Comparison of ENCODE assay signal across 8 cellular contexts in genomic region chr9:129752915-129753724, GRCh38. TPM values are rescaled to one million over a fixed set of nuclear protein-coding genes. Genes with fewer than 3 reads are reported as not detected.
DNase-seq lines count a peak whose midpoint lies in the region; ATAC-seq lines count a peak whose summit lies in the region.

TSS of gene PTGES (minus strand) at chr9:129753042. CDS start at chr9:129753012, 30 bp downstream.

- H3K27me3 Mint-ChIP-seq in activated CD4-positive, alpha-beta memory T cell treated with anti-CD3 and anti-CD28 coated beads for 36 hours = peaks cover 6% of the 10 kb centered on the region

- POLR2A ChIA-PET in activated CD4-positive, alpha-beta memory T cell treated with anti-CD3 and anti-CD28 coated beads for 36 hours (lab: Charles Lee) = no interaction called here

- peak; percentile 33 for DNase-seq in DMS114 treated with DMSO at 0.1 percent for 48 hours (lab: John Stamatoyannopoulos, UW; ENCODE audit: unreplicated experiment)
- DNase-seq in NCI-H146 treated with DMSO at 0.1 percent for 48 hours (lab: John Stamatoyannopoulos, UW; ENCODE audit: unreplicated experiment) = peak; percentile 11
- peak; percentile 56 for DNase-seq in activated CD4-positive, alpha-beta memory T cell treated with anti-CD3 and anti-CD28 coated beads for 36 hours
- DNase-seq in effector CD8-positive, alpha-beta T cell (lab: John Stamatoyannopoulos, UW) = peak; percentile 18
- DNase-seq in mesenteric fat pad (ENCODE audit: low spot score) = no peak
- peak; percentile 41 to 57 for DNase-seq in stimulated activated CD8-positive, alpha-beta memory T cell treated with anti-CD3 and anti-CD28 coated beads, Interleukin-15, amount 100 ng/mL, for 48 hours (ENCODE audit: low read depth in 2 of 2)

- H3K27ac Mint-ChIP-seq in activated CD4-positive, alpha-beta memory T cell treated with anti-CD3 and anti-CD28 coated beads for 36 hours = no peak within 1 kb of the TSS

- H3K9me3 Mint-ChIP-seq in activated CD4-positive, alpha-beta memory T cell treated with anti-CD3 and anti-CD28 coated beads for 36 hours = no peaks in the 10 kb centered on the region

- H3K36me3 Mint-ChIP-seq in activated CD4-positive, alpha-beta memory T cell treated with anti-CD3 and anti-CD28 coated beads for 36 hours = no peaks in the 10 kb centered on the region

- ATAC-seq in GM21526 (IDR thresholded peaks at IDR 0.05; ENCODE audit: low FRiP score, unreplicated experiment) (no peak), HG03025 (IDR thresholded peaks at IDR 0.05; ENCODE audit: low FRiP score, unreplicated experiment) (no peak)

- CTCF ChIA-PET in activated CD4-positive, alpha-beta memory T cell treated with anti-CD3 and anti-CD28 coated beads for 36 hours (lab: Charles Lee) = interaction anchor here (1.5 to 1.8 kb wide), 3 partner anchors 16 to 31 kb away, joined by 5 to 7 read pairs (median 6); no protein-coding TSS in a partner anchor

- no peak within 1 kb of the TSS for H3K4me3 Mint-ChIP-seq in activated CD4-positive, alpha-beta memory T cell treated with anti-CD3 and anti-CD28 coated beads for 36 hours

- peaks cover 15% of the 10 kb centered on the region for H3K4me1 Mint-ChIP-seq in activated CD4-positive, alpha-beta memory T cell treated with anti-CD3 and anti-CD28 coated beads for 36 hours (ENCODE audit: low read depth)

- intact Hi-C loops in activated CD4-positive, alpha-beta memory T cell treated with anti-CD3 and anti-CD28 coated beads for 36 hours (cut with micrococcal nuclease) = no loop called here

RNA-seq across cellular contexts. Expression of gene PTGES, which starts in this region (rescaled TPM):
- total RNA-seq in activated CD4-positive, alpha-beta memory T cell treated with anti-CD3 and anti-CD28 coated beads for 36 hours = not detected
- 14.1 TPM for total RNA-seq in mesenteric fat pad

Comparison
In these comparisons a context has a peak if more than half of its experiments do, and no peak if none do; other contexts are left out.
1. RNA of gene PTGES (total RNA-seq): 14.1 TPM in mesenteric fat pad (single experiment); not detected in activated CD4-positive, alpha-beta memory T cell treated with anti-CD3 and anti-CD28 coated beads for 36 hours; every median in the first group is over 10 times any median in the second.
2. Peak in DNase-seq in activated CD4-positive, alpha-beta memory T cell treated with anti-CD3 and anti-CD28 coated beads for 36 hours; RNA of the gene not detected or under 1 TPM.